1 cellular context compared by ENCODE assay signal in genomic region chr1:156118175-156118868, GRCh38.
TF ChIP-seq lines count a peak whose summit lies in the region.

No MANE protein-coding gene starts in this region.

TF ChIP-seq in GM23338, 12 proteins besides CTCF, POLR2A, EP300 and RAD21 (continued from another document):
- TF ChIP-seq ZNF462 (CRISPR knock-in tag; IDR thresholded peaks at IDR 0.05) (no peak), POLR2AphosphoS5 (IDR thresholded peaks at IDR 0.05; ENCODE audit: low read depth) (no peak), EZH2phosphoT487 (IDR thresholded peaks at IDR 0.05; ENCODE audit: unreplicated experiment) (no peak), ZNF331 (CRISPR knock-in tag; IDR thresholded peaks at IDR 0.05; ENCODE audit: low read depth) (no peak)
